Comparison of ENCODE assay signal across 1 cellular context in genomic region chr15:73800662-73801345, GRCh38.
TF ChIP-seq lines count a peak whose summit lies in the region.

No MANE protein-coding gene starts in this region.

TF ChIP-seq in HEK293, 187 proteins besides CTCF, POLR2A, EP300 and RAD21 (continued from another document):
- no peak for TF ChIP-seq ZNF18 (tag by site-specific recombination; IDR thresholded peaks at IDR 0.05)
- TF ChIP-seq ZSCAN23 (tag by site-specific recombination; IDR thresholded peaks at IDR 0.05), result no peak
